ENCODE assay signal across 19 cellular contexts in genomic region chr3:12442654-12443501, GRCh38. TPM values are rescaled to one million over a fixed set of nuclear protein-coding genes. Genes with fewer than 3 reads are reported as not detected.
DNase-seq lines count a peak whose midpoint lies in the region; ATAC-seq lines count a peak whose summit lies in the region.
"Had no signal": no experiment of that assay in that cellular context is flagged by ENCODE, and none has a peak within 500 bp of the region (broad histone marks: within the 10 kb centered on the region; RNA-seq: fewer than 3 reads in every experiment).

No MANE protein-coding gene starts in this region.

- no peaks in the 10 kb centered on the region for H3K36me3 ChIP-seq in mesenchymal stem cell (ENCODE audit: control insufficient read depth in 1 of 2, insufficient read depth in 2 of 2, low read depth in 1 of 2, low read length in 2 of 2)
- H3K36me3 ChIP-seq: BLaER1 had no signal

- H3K4me2 ChIP-seq in mesenchymal stem cell (ENCODE audit: low read length, poor library complexity, severe bottlenecking) = no peak overlapping the region
- H3K4me2 ChIP-seq: BLaER1, smooth muscle cell had no signal

- H4K91ac ChIP-seq in mesenchymal stem cell (ENCODE audit: low read length) = no peak overlapping the region

- H2BK12ac ChIP-seq in mesenchymal stem cell (ENCODE audit: low read length in 2 of 2) = no peak overlapping the region

- H3K36me3 Mint-ChIP-seq in stimulated activated effector memory CD8-positive, alpha-beta T cell treated with anti-CD3 and anti-CD28 coated beads, Interleukin-12 subunit alpha, Interleukin-12 subunit beta, amount 100 ng/mL, for 72 hours = no peaks in the 10 kb centered on the region
- H3K36me3 Mint-ChIP-seq: WTC11 had no signal

- peak overlapping the region; percentile 58 for H3K27ac Mint-ChIP-seq in stimulated activated effector memory CD8-positive, alpha-beta T cell treated with anti-CD3 and anti-CD28 coated beads, Interleukin-12 subunit alpha, Interleukin-12 subunit beta, amount 100 ng/mL, for 72 hours
- H3K27ac Mint-ChIP-seq: activated CD8-positive, alpha-beta T cell treated with anti-CD3 and anti-CD28 coated beads, Interleukin-2, amount 10 ng/mL, durations not matched to agents 7 days and 5 days; WTC11 had no signal

- 88% methylated on average over 20 of the region's 20 CpGs for WGBS in mesenchymal stem cell

- peaks cover 36% of the 10 kb centered on the region for H3K4me1 ChIP-seq in mesenchymal stem cell (ENCODE audit: control insufficient read depth, insufficient read depth, low read depth, low read length)
- H3K4me1 ChIP-seq: BLaER1 had no signal

- H3K9me3 ChIP-seq in mesenchymal stem cell (ENCODE audit: control insufficient read depth, low read length) = no peaks in the 10 kb centered on the region
- H3K9me3 ChIP-seq: BLaER1 had no signal

- no peak overlapping the region for H3K4ac ChIP-seq in mesenchymal stem cell (ENCODE audit: low read depth in 1 of 2, low read length in 2 of 2)

- H3K27ac ChIP-seq in mesenchymal stem cell (ENCODE audit: low read length, poor library complexity, severe bottlenecking) = no peak overlapping the region
- H3K27ac ChIP-seq: BLaER1 had no signal

- H3K27me3 ChIP-seq in mesenchymal stem cell (ENCODE audit: control insufficient read depth in 1 of 2, insufficient read depth in 1 of 2, low read length in 2 of 2) = no peaks in the 10 kb centered on the region
- H3K27me3 ChIP-seq: BLaER1, hepatocyte had no signal

- no peak overlapping the region for H3K14ac ChIP-seq in mesenchymal stem cell (ENCODE audit: low read length in 2 of 2)

- H3K9me3 Mint-ChIP-seq in stimulated activated effector memory CD8-positive, alpha-beta T cell treated with anti-CD3 and anti-CD28 coated beads, Interleukin-12 subunit alpha, Interleukin-12 subunit beta, amount 100 ng/mL, for 72 hours = no peaks in the 10 kb centered on the region
- H3K9me3 Mint-ChIP-seq: central memory CD8-positive, alpha-beta T cell; WTC11 had no signal

- H2BK120ac ChIP-seq in mesenchymal stem cell (ENCODE audit: low read depth, low read length) = no peak overlapping the region

- H3K23ac ChIP-seq in mesenchymal stem cell (ENCODE audit: low read length in 2 of 2) = no peak overlapping the region

- no peak overlapping the region for H3K18ac ChIP-seq in mesenchymal stem cell (ENCODE audit: low read depth in 1 of 2, low read length in 2 of 2)

- H3K4me3 ChIP-seq in mesenchymal stem cell (ENCODE audit: insufficient read depth in 1 of 2, low read depth in 1 of 2, low read length in 2 of 2) = no peak overlapping the region
- H3K4me3 ChIP-seq: BLaER1, hepatocyte, smooth muscle cell had no signal

- H3K79me1 ChIP-seq in mesenchymal stem cell (replicated peaks; ENCODE audit: low read length, poor library complexity, severe bottlenecking) = no peaks in the 10 kb centered on the region

- no peak overlapping the region for H3K4me3 Mint-ChIP-seq in stimulated activated effector memory CD8-positive, alpha-beta T cell treated with anti-CD3 and anti-CD28 coated beads, Interleukin-12 subunit alpha, Interleukin-12 subunit beta, amount 100 ng/mL, for 72 hours
- H3K4me3 Mint-ChIP-seq: activated CD8-positive, alpha-beta T cell treated with anti-CD3 and anti-CD28 coated beads, Interleukin-2, amount 10 ng/mL, durations not matched to agents 7 days and 5 days; central memory CD8-positive, alpha-beta T cell; WTC11 had no signal

- no peak overlapping the region for H2AFZ ChIP-seq in mesenchymal stem cell (ENCODE audit: low read depth, low read length)
- H2AFZ ChIP-seq: hepatocyte had no signal

- H2BK15ac ChIP-seq in mesenchymal stem cell (ENCODE audit: low read depth, poor library complexity, severe bottlenecking) = no peak overlapping the region

- no peak for ATAC-seq in stimulated activated effector memory CD8-positive, alpha-beta T cell treated with anti-CD3 and anti-CD28 coated beads, Interleukin-12 subunit alpha, Interleukin-12 subunit beta, amount 100 ng/mL, for 72 hours
- ATAC-seq in GM18867 (IDR thresholded peaks at IDR 0.05; ENCODE audit: unreplicated experiment) (no peak), GM18909 (IDR thresholded peaks at IDR 0.05; ENCODE audit: poor library complexity, unreplicated experiment) (no peak), left colon (no peak)
- ATAC-seq: activated CD8-positive, alpha-beta T cell treated with anti-CD3 and anti-CD28 coated beads, Interleukin-2, amount 10 ng/mL, durations not matched to agents 7 days and 5 days; WTC11 had no signal

- DNase-seq in NCI-H2029 treated with DMSO at 0.1 percent for 48 hours (lab: John Stamatoyannopoulos, UW) (peak; percentile 23), NCI-H2029 (lab: John Stamatoyannopoulos, UW) (no peak), RPMI7951 (ENCODE audit: low read depth) (peak; percentile 67), mesenchymal stem cell (no peak), left colon (no peak)
- no peak for DNase-seq in stimulated activated effector memory CD8-positive, alpha-beta T cell treated with anti-CD3 and anti-CD28 coated beads, Interleukin-12 subunit alpha, Interleukin-12 subunit beta, amount 100 ng/mL, for 72 hours (ENCODE audit: low spot score in 2 of 2)
- DNase-seq: 8988T; activated CD8-positive, alpha-beta T cell treated with anti-CD3 and anti-CD28 coated beads, Interleukin-2, amount 10 ng/mL, durations not matched to agents 7 days and 5 days; NCI-H1417; NCI-H345; NK-92 treated with Interleukin-12 subunit alpha and Interleukin-12 subunit beta, amount 100 ng/mL, for 24 hours; nucleus accumbens had no signal

- peak overlapping the region; percentile 42 for H2AK5ac ChIP-seq in mesenchymal stem cell (ENCODE audit: low read length, severe bottlenecking)

- intact Hi-C loops in left colon (cut with DNase I, micrococcal nuclease) = no loop called here

- no peak overlapping the region for H4K8ac ChIP-seq in mesenchymal stem cell (ENCODE audit: low read length)

- H3K9ac ChIP-seq in mesenchymal stem cell (ENCODE audit: low read length) = no peak overlapping the region
- H3K9ac ChIP-seq: BLaER1 had no signal

- no peaks in the 10 kb centered on the region for H3K4me1 Mint-ChIP-seq in stimulated activated effector memory CD8-positive, alpha-beta T cell treated with anti-CD3 and anti-CD28 coated beads, Interleukin-12 subunit alpha, Interleukin-12 subunit beta, amount 100 ng/mL, for 72 hours
- H3K4me1 Mint-ChIP-seq: central memory CD8-positive, alpha-beta T cell had no signal

- no peak overlapping the region for H2BK5ac ChIP-seq in mesenchymal stem cell (ENCODE audit: low read depth, low read length, poor library complexity, severe bottlenecking)

RNA-seq across cellular contexts. Expression of gene TSEN2, which starts 41.4 kb away (rescaled TPM):
- 8.0 and 12.4 TPM in 2 replicates for total RNA-seq in RPMI7951 (2014; rRNA removed; shearing (Covaris generic))
- polyA plus RNA-seq in mesenchymal stem cell (2013, experiment 1 of 2) = 3.8 TPM
- 4.3 TPM for polyA plus RNA-seq in mesenchymal stem cell (2013, experiment 2 of 2)
- total RNA-seq in left colon = 10 to 100 TPM; 17.7 to 18.4 TPM

Comparison
In these comparisons a context has a peak if more than half of its experiments do, and no peak if none do; other contexts are left out.
1. DNase-seq: peak in NCI-H2029 treated with DMSO at 0.1 percent for 48 hours (single experiment) and RPMI7951 (single experiment); none in NCI-H2029 (single experiment), mesenchymal stem cell (single experiment), stimulated activated effector memory CD8-positive, alpha-beta T cell treated with anti-CD3 and anti-CD28 coated beads, Interleukin-12 subunit alpha, Interleukin-12 subunit beta, amount 100 ng/mL, for 72 hours (0 of 2) and left colon (0 of 2).